ENCODE assay signal across 1 cellular context in genomic region chr12:105332925-105333324, GRCh38.
TF ChIP-seq lines count a peak whose summit lies in the region.

No MANE protein-coding gene starts in this region.

TF ChIP-seq in H1, 55 proteins besides CTCF, POLR2A, EP300 and RAD21:
- TF ChIP-seq CEBPB (IDR thresholded peaks at IDR 0.05; ENCODE audit: low read depth, low read length) (peak; percentile 55; the same call in 1 of the 2 replicates), JUND (IDR thresholded peaks at IDR 0.05; ENCODE audit: low read length) (no peak)
TF ChIP-seq in H1: peak in this region for 1.
